In the genomic region with DNA sequence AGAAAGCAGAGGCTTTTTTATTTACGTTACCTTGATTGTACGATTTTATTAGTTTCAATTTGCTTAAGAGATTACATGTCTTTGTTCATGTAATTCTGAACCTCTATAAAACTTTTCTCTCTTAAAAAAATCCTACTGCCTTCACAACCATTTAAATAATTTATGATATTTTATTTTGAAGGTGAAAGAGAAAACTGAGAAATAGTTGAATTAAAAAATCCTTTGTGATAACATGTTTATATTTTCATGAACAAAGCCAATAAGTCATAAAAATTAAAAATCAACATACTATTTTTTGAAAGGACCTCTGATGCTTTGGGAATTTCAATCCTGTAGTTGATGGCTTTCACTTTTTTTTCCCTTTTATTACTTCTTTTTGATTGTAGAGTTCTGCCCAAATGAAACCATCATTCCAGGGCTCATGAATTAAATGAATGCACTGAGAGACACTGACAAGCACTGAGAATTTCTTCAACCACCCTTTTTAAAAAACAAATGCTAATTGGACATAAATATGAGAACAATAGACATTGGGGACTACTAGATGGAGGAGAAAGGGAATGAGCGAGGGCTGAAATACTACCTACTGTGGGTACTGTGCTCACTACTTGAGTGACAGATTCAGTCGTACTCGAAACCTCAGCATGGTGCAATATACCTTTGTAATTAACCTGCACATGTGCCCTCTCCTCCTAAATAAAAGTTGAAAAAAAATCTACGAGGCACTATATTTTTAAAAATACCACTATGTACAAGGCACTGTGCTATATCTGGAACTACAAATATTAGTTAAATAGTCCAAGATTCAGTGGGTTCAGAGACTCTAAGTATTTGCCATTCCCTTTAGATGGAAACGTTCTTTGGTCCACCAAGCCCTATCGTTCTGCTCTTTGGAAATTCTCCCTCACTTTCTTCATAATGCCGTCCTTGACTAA, we compare ENCODE assay signal across 16 cellular contexts. TPM values are rescaled to one million over a fixed set of nuclear protein-coding genes. Genes with fewer than 3 reads are reported as not detected.
DNase-seq lines count a peak whose midpoint lies in the region; ATAC-seq, FAIRE-seq and TF ChIP-seq lines count a peak whose summit lies in the region.
"Had no signal": no experiment of that assay in that cellular context is flagged by ENCODE, and none has a peak within 500 bp of the region (broad histone marks: within the 10 kb centered on the region; RNA-seq: fewer than 3 reads in every experiment).

No MANE protein-coding gene starts in this region.

- 64 to 68% methylated on average over 9 of the region's 9 CpGs for WGBS in GM23248 (ENCODE audit: low coverage in 1 of 2, low lambda C conversion rate in 2 of 2, missing lambda C conversion rate in 2 of 2), 2 experiments

- no peaks in the 10 kb centered on the region for H3F3A ChIP-seq in GM23248 (ENCODE audit: insufficient read depth)

- H3K4me3 ChIP-seq in GM23248 (peak overlapping the region; percentile 59), LNCaP clone FGC (ENCODE audit: low read depth, low read length) (peak overlapping the region; percentile 45)
- H3K4me3 ChIP-seq: coronary artery had no signal

- H3K27ac ChIP-seq in GM23248: peak overlapping the region; percentile 70
- H3K27ac ChIP-seq: coronary artery had no signal

- H3K36me3 ChIP-seq in GM23248 (ENCODE audit: low read depth): no peaks in the 10 kb centered on the region

- peaks cover 33% of the 10 kb centered on the region for H3K4me1 ChIP-seq in GM23248 (ENCODE audit: insufficient read depth)

- no peak for TF ChIP-seq CTCF in LNCaP clone FGC (IDR thresholded peaks at IDR 0.05; ENCODE audit: control insufficient read depth, extremely low read depth, insufficient read depth)

- H3K27me3 ChIP-seq in GM23248 (replicated peaks; ENCODE audit: insufficient read depth): no peaks in the 10 kb centered on the region

- no peak for ATAC-seq in GM18858 (IDR thresholded peaks at IDR 0.05; ENCODE audit: unreplicated experiment)
- ATAC-seq: activated CD4-positive, alpha-beta T cell treated with anti-CD3 and anti-CD28 coated beads for 36 hours; sciatic nerve; stimulated activated naive B cell treated with anti-CD40 and anti-IgM and Interleukin-4, amounts not matched to agents 10 μg/mL and 1 μg/mL and 100 μg/mL, for 72 hours; T-helper 17 cell had no signal

- peak overlapping the region; percentile 66 for H2AFZ ChIP-seq in GM23248

- no peaks in the 10 kb centered on the region for H3K9me2 ChIP-seq in GM23248 (ENCODE audit: insufficient read depth)

- H3K79me2 ChIP-seq in GM23248 (ENCODE audit: insufficient read depth): peaks cover 22% of the 10 kb centered on the region

- in situ Hi-C loops in GM23248 (cut with MboI): no loop called here

- DNase-seq in GM23248 (no peak), LNCaP clone FGC (ENCODE audit: low read depth) (no peak), RPMI8226 (peak; percentile 27), KG1 (lab: John Stamatoyannopoulos, UW) (no peak), HPDE6-E6E7 (ENCODE audit: extremely low spot score) (no peak)
- DNase-seq: activated CD4-positive, alpha-beta T cell treated with anti-CD3 and anti-CD28 coated beads for 36 hours; activated T-cell treated with anti-CD3 and anti-CD28 coated beads, Interleukin-2, amount 50 U/mL, for 24 hours; amygdala; CD4-positive, CD25-positive, alpha-beta regulatory T cell; nephron progenitor cell; stimulated activated naive B cell treated with anti-CD40 and anti-IgM and Interleukin-4, amounts not matched to agents 10 μg/mL and 1 μg/mL and 100 μg/mL, for 72 hours; T-helper 17 cell had no signal

- no peaks in the 10 kb centered on the region for H3K9me3 ChIP-seq in GM23248 (ENCODE audit: low read depth)

- peak overlapping the region; percentile 98 for H3K4me2 ChIP-seq in GM23248 (ENCODE audit: unreplicated experiment)

- H3K9ac ChIP-seq in GM23248: peak overlapping the region; percentile 78

- FAIRE-seq in islet of Langerhans (lab: Jason Lieb, UNC): peak; percentile 69

- no peaks in the 10 kb centered on the region for H4K20me1 ChIP-seq in GM23248 (ENCODE audit: insufficient read depth)

RNA-seq across cellular contexts. Expression of a gene that starts 5.9 kb away (rescaled TPM):
- 18.1 and 27.3 TPM in 2 replicates for total RNA-seq in GM23248 (2014; rRNA removed; shearing (Covaris generic))
- 42.2 and 43.6 TPM in 2 replicates for polyA plus RNA-seq in GM23248 (2016; fragmentation: Nextera tagmentation; extraction: Ambion mirVana)

RNA-seq across cellular contexts. Expression of a gene that starts 6.3 kb away (rescaled TPM):
- total RNA-seq in GM23248 (2014; rRNA removed; shearing (Covaris generic)): 1.3 and 4.1 TPM in 2 replicates
- 0.58 and 0.61 TPM in 2 replicates for polyA plus RNA-seq in GM23248 (2016; fragmentation: Nextera tagmentation; extraction: Ambion mirVana)

RNA-seq across cellular contexts. Expression of a gene that starts 20.8 kb away (rescaled TPM):
- 5.3 and 10.6 TPM in 2 replicates for total RNA-seq in GM23248 (2014; rRNA removed; shearing (Covaris generic))
- polyA plus RNA-seq in GM23248 (2016; fragmentation: Nextera tagmentation; extraction: Ambion mirVana): 6.7 and 8.9 TPM in 2 replicates
- total RNA-seq: activated CD4-positive, alpha-beta T cell treated with anti-CD3 and anti-CD28 coated beads for 36 hours had no signal
